Comparison of ENCODE assay signal across 34 cellular contexts in the genomic region with DNA sequence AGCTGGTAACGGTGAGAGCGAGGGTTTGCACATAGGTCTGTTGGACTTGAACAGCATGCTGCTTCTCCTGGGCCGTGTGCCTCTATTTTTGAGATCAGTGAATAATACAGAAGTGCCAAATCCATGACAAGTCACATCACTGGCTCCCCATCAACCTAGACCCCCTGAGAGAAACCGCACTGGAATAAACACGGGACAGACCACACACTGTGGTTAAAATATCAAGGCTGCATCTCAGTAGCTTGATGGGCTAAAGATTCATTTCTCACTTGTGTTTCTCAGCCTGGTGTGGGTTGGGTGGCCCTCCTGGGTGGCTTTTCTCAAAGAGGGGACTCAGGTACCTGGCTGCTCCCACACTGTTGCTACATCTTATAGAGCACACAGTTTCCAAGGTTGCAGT.
"Had no signal": no experiment of that assay in that cellular context is flagged by ENCODE, and none has a peak within 500 bp of the region (broad histone marks: within the 10 kb centered on the region; RNA-seq: fewer than 3 reads in every experiment).

No MANE protein-coding gene starts in this region.

- H3K27me3 ChIP-seq: MG63 had no signal

- H3K4me3 ChIP-seq: MG63 had no signal

- H3K36me3 ChIP-seq: MG63 had no signal

- DNase-seq: Karpas-422, Kasumi-1, MG63, MM.1S, MV-4-11, NCI-H1048, NCI-H1092, NCI-H1092 treated with DMSO at 0.1 percent for 48 hours, NCI-H1105, NCI-H1105 treated with DMSO at 0.1 percent for 48 hours, NCI-H1417, NCI-H1417 treated with DMSO at 0.1 percent for 48 hours, NCI-H1436, NCI-H1436 treated with DMSO at 0.1 percent for 48 hours, NCI-H146, NCI-H1694, NCI-H1694 treated with DMSO at 0.1 percent for 48 hours, NCI-H187, NCI-H187 treated with DMSO at 0.1 percent for 48 hours, NCI-H1930, NCI-H2029, NCI-H2029 treated with DMSO at 0.1 percent for 48 hours, NCI-H2081, NCI-H2081 treated with DMSO at 0.1 percent for 48 hours, NCI-H2107, NCI-H2171, NCI-H2171 treated with DMSO at 0.1 percent for 48 hours, NCI-H2227 treated with DMSO at 0.1 percent for 48 hours, NCI-H226, NCI-H345, NCI-H446 treated with DMSO at 0.1 percent for 48 hours, NCI-H510A, NCI-H510A treated with DMSO at 0.1 percent for 48 hours, NCI-H524 had no signal

- H3K9me3 ChIP-seq: MG63 had no signal
